Comparison of ENCODE assay signal across 34 cellular contexts in genomic region chr3:18466136-18466535, GRCh38.
"Had no signal": no experiment of that assay in that cellular context is flagged by ENCODE, and none has a peak within 500 bp of the region (broad histone marks: within the 10 kb centered on the region; RNA-seq: fewer than 3 reads in every experiment).

No MANE protein-coding gene starts in this region.

- DNase-seq: Karpas-422, Kasumi-1, KBM-7, KG1, MG63, MM.1S, MV-4-11, NCI-H1048, NCI-H1092, NCI-H1092 treated with DMSO at 0.1 percent for 48 hours, NCI-H1105, NCI-H1105 treated with DMSO at 0.1 percent for 48 hours, NCI-H1417, NCI-H1417 treated with DMSO at 0.1 percent for 48 hours, NCI-H1436, NCI-H1436 treated with DMSO at 0.1 percent for 48 hours, NCI-H146, NCI-H1694, NCI-H1694 treated with DMSO at 0.1 percent for 48 hours, NCI-H187, NCI-H187 treated with DMSO at 0.1 percent for 48 hours, NCI-H1930, NCI-H2029, NCI-H2029 treated with DMSO at 0.1 percent for 48 hours, NCI-H2081, NCI-H2081 treated with DMSO at 0.1 percent for 48 hours, NCI-H2107, NCI-H2171, NCI-H2171 treated with DMSO at 0.1 percent for 48 hours, NCI-H2227 treated with DMSO at 0.1 percent for 48 hours, NCI-H226, NCI-H345, NCI-H446, NCI-H446 treated with DMSO at 0.1 percent for 48 hours had no signal
